Comparison of ENCODE assay signal across 8 cellular contexts in genomic region chr1:67684526-67685066, GRCh38. TPM values are rescaled to one million over a fixed set of nuclear protein-coding genes. Genes with fewer than 3 reads are reported as not detected.
DNase-seq lines count a peak whose midpoint lies in the region; ATAC-seq and TF ChIP-seq lines count a peak whose summit lies in the region.

No MANE protein-coding gene starts in this region.

- peak overlapping the region in 10 of 12 donors; percentile 18 to 99 (median 56) for H3K27ac ChIP-seq in heart left ventricle
- H3K27ac ChIP-seq in body of pancreas: peak overlapping the region; percentile 4 to 98 (median 70)
- peak overlapping the region; percentile 63 to 92 for H3K27ac ChIP-seq in uterus

- H3K4me1 ChIP-seq in heart left ventricle: peaks cover 6 to 54% (median 30%) of the 10 kb centered on the region in 12 donors
- peaks cover 36% of the 10 kb centered on the region for H3K4me1 ChIP-seq in body of pancreas
- peaks cover 0 to 6% of the 10 kb centered on the region in 2 donors for H3K4me1 ChIP-seq in uterus

- no peaks in the 10 kb centered on the region for H3K9me3 Mint-ChIP-seq in mesothelial cell of epicardium

- intact Hi-C loops in heart left ventricle (cut with DNase I) (loop anchor here (2.0 to 10.0 kb wide), 21 partner anchors 37 to 252 kb away; partner anchors contain the start of genes GNG12 (in 4 of the 10) and SERBP1 (in 1 of the 10)), Right ventricle myocardium inferior (cut with DNase I) (loop anchor here (1.0 to 10.0 kb wide), 5 partner anchors 37 to 150 kb away; partner anchors contain the start of gene GNG12), body of pancreas (cut with DNase I) (loop anchor here (10.0 kb wide), 1 partner anchor 120 kb away; no protein-coding TSS in a partner anchor), uterus (cut with DNase I; ENCODE audit: low total_unique reads) (loop anchor here (5.0 to 10.0 kb wide), 2 partner anchors 78 to 120 kb away; no protein-coding TSS in a partner anchor)

- peaks cover 15% of the 10 kb centered on the region for H3K36me3 Mint-ChIP-seq in mesothelial cell of epicardium

- H3K27me3 ChIP-seq in heart left ventricle: no peaks in the 10 kb centered on the region
- no peaks in the 10 kb centered on the region for H3K27me3 ChIP-seq in body of pancreas
- H3K27me3 ChIP-seq in uterus: no peaks in the 10 kb centered on the region

- 0 to 1% (median 1%) methylated on average over 16 to 20 of the region's 20 CpGs for WGBS in heart left ventricle, 4 donors
- 0% methylated on average over 16 to 19 of the region's 20 CpGs for WGBS in body of pancreas, 2 donors

- H3K36me3 ChIP-seq in heart left ventricle (peaks cover 0 to 26% (median 23%) of the 10 kb centered on the region in 9 donors), body of pancreas (replicated peaks in 1 of 2; ENCODE audit: insufficient read depth in 1 of 2, low read depth in 2 of 2) (peaks cover 0 to 1% of the 10 kb centered on the region in 2 donors), uterus (no peaks in the 10 kb centered on the region)

- ATAC-seq in heart left ventricle: no peak
- ATAC-seq in Right ventricle myocardium inferior: no peak
- no peak for ATAC-seq in body of pancreas
- no peak for ATAC-seq in GM21723 (IDR thresholded peaks at IDR 0.05; ENCODE audit: unreplicated experiment)

- H3K4me3 Mint-ChIP-seq in mesothelial cell of epicardium: peak overlapping the region; percentile 94

- DNase-seq in heart left ventricle: no peak
- no peak for DNase-seq in Right ventricle myocardium inferior (ENCODE audit: missing footprints)
- no peak for DNase-seq in body of pancreas
- no peak for DNase-seq in mesothelial cell of epicardium (ENCODE audit: low spot score in 2 of 2, unreplicated experiment in 2 of 2)
- no peak for DNase-seq in uterus
- DNase-seq in RKO (ENCODE audit: low spot score): no peak
- no peak for DNase-seq in COR-L47 (lab: John Stamatoyannopoulos, UW)

- no peak for TF ChIP-seq CTCF in heart left ventricle (IDR thresholded peaks at IDR 0.05)
- TF ChIP-seq CTCF in body of pancreas (IDR thresholded peaks at IDR 0.05): no peak
- no peak for TF ChIP-seq CTCF in mesothelial cell of epicardium (IDR thresholded peaks at IDR 0.05; ENCODE audit: unreplicated experiment)
- TF ChIP-seq CTCF in uterus (IDR thresholded peaks at IDR 0.05): no peak

- peaks cover 49% of the 10 kb centered on the region for H3K4me1 Mint-ChIP-seq in mesothelial cell of epicardium

- H3K9me3 ChIP-seq in heart left ventricle: no peaks in the 10 kb centered on the region
- H3K9me3 ChIP-seq in body of pancreas: no peaks in the 10 kb centered on the region
- H3K9me3 ChIP-seq in uterus: no peaks in the 10 kb centered on the region

- peak overlapping the region in 10 of 12 donors; percentile 51 to 97 (median 84) for H3K4me3 ChIP-seq in heart left ventricle
- H3K4me3 ChIP-seq in body of pancreas: no peak overlapping the region
- H3K4me3 ChIP-seq in uterus: peak overlapping the region in 1 of 2 donors; percentile 38

- H3K27me3 Mint-ChIP-seq in mesothelial cell of epicardium (ENCODE audit: low read depth): no peaks in the 10 kb centered on the region

- peak overlapping the region; percentile 97 for H3K27ac Mint-ChIP-seq in mesothelial cell of epicardium

- TF ChIP-seq POLR2A in heart left ventricle (IDR thresholded peaks at IDR 0.05): no peak
- TF ChIP-seq POLR2A in body of pancreas (IDR thresholded peaks at IDR 0.05): no peak
- TF ChIP-seq POLR2A in uterus (IDR thresholded peaks at IDR 0.05): no peak

RNA-seq across cellular contexts. Expression of gene GADD45A, which starts 0.4 kb away (rescaled TPM):
- total RNA-seq in heart left ventricle (100 to 1,000 TPM in 1 of 9 donors, 10 to 100 TPM in 8; 26.5 to 119 (median 45.8) TPM), Right ventricle myocardium inferior (53.8 TPM), body of pancreas (10 to 100 TPM; 18.5 to 28.3 TPM), mesothelial cell of epicardium (74.2 to 80.2 TPM (median 77.7 TPM) in 3 replicates), uterus (10 to 100 TPM; 11.1 to 35.6 (median 20.3) TPM)
- 10 to 100 TPM; 35.7 to 57.3 TPM for polyA plus RNA-seq in heart left ventricle

Comparison
In these comparisons a context has a peak if more than half of its experiments do, and no peak if none do; other contexts are left out.
1. H3K4me3 ChIP-seq: peak in heart left ventricle (10 of 12); none in body of pancreas (0 of 2).
2. Peak in every context shown above with its lines, with median percentiles within 50 percentile points of each other: H3K27ac ChIP-seq.